ENCODE assay signal across 7 cellular contexts in the genomic region with DNA sequence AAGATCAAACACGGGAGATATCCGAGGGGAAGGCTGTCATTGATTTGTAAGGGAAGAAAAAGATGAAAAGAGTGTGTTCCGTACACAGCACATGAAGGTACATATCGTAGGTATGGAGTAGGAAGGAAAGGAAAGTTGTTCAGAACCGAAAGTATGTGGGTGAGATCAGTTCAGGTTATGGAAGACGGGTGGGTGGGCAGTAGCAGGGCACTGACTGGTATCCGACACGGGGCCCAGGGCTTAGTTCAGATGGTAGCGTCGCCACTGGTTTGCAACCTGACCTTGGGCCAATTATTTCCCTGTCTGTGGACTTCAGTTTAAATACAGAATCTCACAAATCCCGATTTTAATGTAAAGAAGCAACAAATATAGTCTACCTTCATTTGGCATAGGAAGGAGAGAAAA. TPM values are rescaled to one million over a fixed set of nuclear protein-coding genes. Genes with fewer than 3 reads are reported as not detected.
DNase-seq lines count a peak whose midpoint lies in the region; ATAC-seq and TF ChIP-seq lines count a peak whose summit lies in the region.

No MANE protein-coding gene starts in this region.

- H2AFZ ChIP-seq in osteoblast (ENCODE audit: low read length), result no peak overlapping the region

- no peak for TF ChIP-seq POLR2A in esophagus squamous epithelium (IDR thresholded peaks at IDR 0.05)

- H3K4me1 Mint-ChIP-seq in HFFc6 (ENCODE audit: low read depth), result peaks cover 57% of the 10 kb centered on the region

- peak overlapping the region; percentile 80 for H3K4me2 ChIP-seq in osteoblast (ENCODE audit: insufficient read depth, low read length)

- no peak for ATAC-seq in GM21390 (IDR thresholded peaks at IDR 0.05; ENCODE audit: unreplicated experiment)

- H3K9me3 Mint-ChIP-seq in HFFc6, result no peaks in the 10 kb centered on the region

- DNase-seq in HFFc6 (no peak), esophagus squamous epithelium (lab: John Stamatoyannopoulos, UW) (no peak), osteoblast (ENCODE audit: insufficient read length, low spot score, missing footprints) (peak; percentile 71), NCI-H1436 (lab: John Stamatoyannopoulos, UW) (no peak)
- DNase-seq in activated CD4-positive, alpha-beta T cell treated with anti-CD3 and anti-CD28 coated beads for 48 hours, result peak; percentile 45
- no peak for DNase-seq in activated CD8-positive, alpha-beta memory T cell treated with anti-CD3 and anti-CD28 coated beads, Interleukin-2, amount 50 U/mL, for 4 hours

- no peaks in the 10 kb centered on the region; the same call in 1 of the 2 replicates for H3K27me3 Mint-ChIP-seq in HFFc6 (ENCODE audit: insufficient read depth)

- intact Hi-C loops in esophagus squamous epithelium (cut with DNase I), result no loop called here

- peaks cover 57% of the 10 kb centered on the region for H3K79me2 ChIP-seq in osteoblast (ENCODE audit: insufficient read depth, low read length)

- H3K27me3 ChIP-seq in esophagus squamous epithelium (no peaks in the 10 kb centered on the region), osteoblast (ENCODE audit: insufficient read depth, low read length) (no peaks in the 10 kb centered on the region)

- TF ChIP-seq CTCF in HFFc6 (IDR thresholded peaks at IDR 0.05) (no peak), esophagus squamous epithelium (IDR thresholded peaks at IDR 0.05) (no peak), osteoblast (IDR thresholded peaks at IDR 0.05; ENCODE audit: extremely low read depth, low read depth, low read length) (no peak)

- 1 to 2% methylated on average over 11 of the region's 11 CpGs for WGBS in esophagus squamous epithelium, 2 donors

- peak overlapping the region; percentile 96 for H3K27ac Mint-ChIP-seq in HFFc6

- H3K4me1 ChIP-seq in esophagus squamous epithelium (peaks cover 31 to 68% (median 38%) of the 10 kb centered on the region in 3 donors), osteoblast (ENCODE audit: insufficient read depth, low read length) (peaks cover 51% of the 10 kb centered on the region)

- H3K9me3 ChIP-seq in esophagus squamous epithelium, result no peaks in the 10 kb centered on the region
- no peaks in the 10 kb centered on the region for H3K9me3 ChIP-seq in osteoblast (ENCODE audit: low read depth, low read length)

- H3K27ac ChIP-seq in esophagus squamous epithelium (peak overlapping the region; percentile 89 to 99 (median 96)), osteoblast (ENCODE audit: low read depth, low read length) (peak overlapping the region; percentile 96)

- H3K4me3 ChIP-seq in esophagus squamous epithelium, result peak overlapping the region; percentile 57 to 96 (median 78)
- peak overlapping the region; percentile 70 for H3K4me3 ChIP-seq in osteoblast (ENCODE audit: insufficient read depth, low read length)

- H4K20me1 ChIP-seq in osteoblast (ENCODE audit: insufficient read depth, low read length), result peaks cover 17% of the 10 kb centered on the region

- peaks cover 36% of the 10 kb centered on the region for H3K36me3 Mint-ChIP-seq in HFFc6 (ENCODE audit: low read depth)

- peak overlapping the region; percentile 93 for H3K4me3 Mint-ChIP-seq in HFFc6

- H3K36me3 ChIP-seq in esophagus squamous epithelium (peaks cover 0 to 12% (median 0%) of the 10 kb centered on the region in 3 donors), osteoblast (ENCODE audit: insufficient read depth, low read length) (peaks cover 16% of the 10 kb centered on the region)

RNA-seq across cellular contexts. Expression of a gene that starts 27.8 kb away (rescaled TPM):
- not detected for total RNA-seq in HFFc6 (2021; fragmentation: NEBNext Ultra II Directional; extraction: Animal tissue kit (Norgen Biotek cat#: 25700))
- not detected for total RNA-seq in esophagus squamous epithelium
- under 0.01 TPM in 1 of 2 replicates, not detected in the other for total RNA-seq in osteoblast

Comparison
In these comparisons a context has a peak if more than half of its experiments do, and no peak if none do; other contexts are left out.
1. DNase-seq: peak in activated CD4-positive, alpha-beta T cell treated with anti-CD3 and anti-CD28 coated beads for 48 hours (single experiment) and osteoblast (single experiment); none in HFFc6 (single experiment), esophagus squamous epithelium (single experiment), NCI-H1436 (single experiment) and activated CD8-positive, alpha-beta memory T cell treated with anti-CD3 and anti-CD28 coated beads, Interleukin-2, amount 50 U/mL, for 4 hours (single experiment).